ENCODE assay signal across 24 cellular contexts in genomic region chr17:21085707-21086106, GRCh38. TPM values are rescaled to one million over a fixed set of nuclear protein-coding genes. Genes with fewer than 3 reads are reported as not detected.
DNase-seq lines count a peak whose midpoint lies in the region; ATAC-seq and TF ChIP-seq lines count a peak whose summit lies in the region.
"Had no signal": no experiment of that assay in that cellular context is flagged by ENCODE, and none has a peak within 500 bp of the region (broad histone marks: within the 10 kb centered on the region; RNA-seq: fewer than 3 reads in every experiment).

No MANE protein-coding gene starts in this region.

- H3K14ac ChIP-seq in H9 (ENCODE audit: insufficient read depth, low read length) = no peak overlapping the region

- no peak overlapping the region for H3K9ac ChIP-seq in H9 (ENCODE audit: extremely low read depth, insufficient read length, low read length)
- H3K9ac ChIP-seq: BLaER1 treated with 17β-estradiol and CSF1 and Interleukin-3, amounts not matched to agents 10 nM and 100 nM had no signal

- H2BK20ac ChIP-seq in H9 (ENCODE audit: low read depth, low read length, poor library complexity, severe bottlenecking) = no peak overlapping the region

- no peaks in the 10 kb centered on the region for H3K79me1 ChIP-seq in H9 (ENCODE audit: insufficient read depth, low read depth, low read length, poor library complexity, severe bottlenecking)

- H2AK5ac ChIP-seq in H9 (ENCODE audit: insufficient read length, low read length) = no peak overlapping the region

- peaks cover 2% of the 10 kb centered on the region; the same call in 1 of the 2 replicates for H3K27me3 Mint-ChIP-seq in H9 (ENCODE audit: low read depth)
- peaks cover 12% of the 10 kb centered on the region for H3K27me3 Mint-ChIP-seq in dendritic cell treated with granulocyte-macrophage colony-stimulating factor and Interleukin-4, amounts not matched to agents 40 ng/mL and 50 ng/mL, for 4 days
- no peaks in the 10 kb centered on the region for H3K27me3 Mint-ChIP-seq in stimulated activated memory B cell treated with anti-CD40 and anti-IgM and Interleukin-4, amounts not matched to agents 10 μg/mL and 1 μg/mL and 100 μg/mL, for 72 hours

- intact Hi-C loops in dendritic cell treated with granulocyte-macrophage colony-stimulating factor and Interleukin-4, amounts not matched to agents 40 ng/mL and 50 ng/mL, for 4 days (cut with micrococcal nuclease) = no loop called here

- H3K36me3 ChIP-seq in DOHH2 (ENCODE audit: control insufficient read depth, low read length) = no peaks in the 10 kb centered on the region
- H3K36me3 ChIP-seq: BLaER1 treated with 17β-estradiol and CSF1 and Interleukin-3, amounts not matched to agents 10 nM and 100 nM had no signal

- TF ChIP-seq CTCF in DOHH2 (IDR thresholded peaks at IDR 0.05; ENCODE audit: low read depth, low read length, poor library complexity, severe bottlenecking) (no peak), H9 (conservative IDR thresholded peaks at IDR 0.05) (0 out of 3 replicates have a peak, but pooled peaks have one; percentile 10)

- H4K5ac ChIP-seq in H9 (ENCODE audit: insufficient read length, low read depth, low read length) = no peak overlapping the region

- peak overlapping the region; percentile 45 for H3K4me3 ChIP-seq in DOHH2 (ENCODE audit: low read length)
- H3K4me3 ChIP-seq: BLaER1 treated with 17β-estradiol and CSF1 and Interleukin-3, amounts not matched to agents 10 nM and 100 nM; PC-9; SJCRH30 had no signal

- no peaks in the 10 kb centered on the region; the same call in 1 of the 2 replicates for H3F3A ChIP-seq in DOHH2 (ENCODE audit: control insufficient read depth, insufficient read depth)

- H3T11ph ChIP-seq in H9 (ENCODE audit: low read length) = no peak overlapping the region

- no peak overlapping the region for H3K18ac ChIP-seq in H9 (ENCODE audit: insufficient read length, low read depth, low read length)

- H3K4me2 ChIP-seq in DOHH2 (ENCODE audit: low read length) (peak overlapping the region; percentile 43), H9 (ENCODE audit: insufficient read depth, insufficient read length, low read length) (no peak overlapping the region)
- H3K4me2 ChIP-seq: BLaER1 treated with 17β-estradiol and CSF1 and Interleukin-3, amounts not matched to agents 10 nM and 100 nM; PC-9 had no signal

- no peak overlapping the region for H3K4ac ChIP-seq in H9 (ENCODE audit: low read depth, low read length)

- no peak overlapping the region for H2BK12ac ChIP-seq in H9 (ENCODE audit: insufficient read length, low read depth, low read length)

- no peaks in the 10 kb centered on the region for H3K23me2 ChIP-seq in H9 (ENCODE audit: insufficient read length, low read depth, low read length, poor library complexity, severe bottlenecking)

- no peaks in the 10 kb centered on the region for H3K9me2 ChIP-seq in DOHH2 (replicated peaks; ENCODE audit: control insufficient read depth, low read length)

- H3K9me3 ChIP-seq in DOHH2 (ENCODE audit: control insufficient read depth, insufficient read depth, low read length) (peaks cover 10% of the 10 kb centered on the region), H9 (ENCODE audit: control insufficient read depth, low read depth, low read length) (no peaks in the 10 kb centered on the region)
- H3K9me3 ChIP-seq: Caco-2 had no signal

- H3K27ac ChIP-seq in DOHH2 (ENCODE audit: low read depth, low read length) (no peak overlapping the region), H9 (ENCODE audit: insufficient read length, low read depth, low read length) (no peak overlapping the region)
- H3K27ac ChIP-seq: BLaER1 treated with 17β-estradiol and CSF1 and Interleukin-3, amounts not matched to agents 10 nM and 100 nM; PC-9; SJCRH30 had no signal

- H3K4me3 Mint-ChIP-seq in H9 = no peak overlapping the region
- peak overlapping the region; percentile 64 for H3K4me3 Mint-ChIP-seq in dendritic cell treated with granulocyte-macrophage colony-stimulating factor and Interleukin-4, amounts not matched to agents 40 ng/mL and 50 ng/mL, for 4 days
- H3K4me3 Mint-ChIP-seq in stimulated activated memory B cell treated with anti-CD40 and anti-IgM and Interleukin-4, amounts not matched to agents 10 μg/mL and 1 μg/mL and 100 μg/mL, for 72 hours = peak overlapping the region; percentile 69

- no peak overlapping the region for H3K27ac Mint-ChIP-seq in H9
- H3K27ac Mint-ChIP-seq in dendritic cell treated with granulocyte-macrophage colony-stimulating factor and Interleukin-4, amounts not matched to agents 40 ng/mL and 50 ng/mL, for 4 days = no peak overlapping the region
- no peak overlapping the region for H3K27ac Mint-ChIP-seq in stimulated activated memory B cell treated with anti-CD40 and anti-IgM and Interleukin-4, amounts not matched to agents 10 μg/mL and 1 μg/mL and 100 μg/mL, for 72 hours

- no peak for ATAC-seq in stimulated activated memory B cell treated with anti-CD40 and anti-IgM and Interleukin-4, amounts not matched to agents 10 μg/mL and 1 μg/mL and 100 μg/mL, for 72 hours
- ATAC-seq in GM18861 (IDR thresholded peaks at IDR 0.05; ENCODE audit: unreplicated experiment) (no peak), GM19397 (IDR thresholded peaks at IDR 0.05; ENCODE audit: unreplicated experiment) (no peak), GM18858 (IDR thresholded peaks at IDR 0.05; ENCODE audit: unreplicated experiment) (no peak)
- ATAC-seq: HCT116, Right ventricle myocardium inferior, SK-N-SH treated with all-trans-retinoic acid at 6 μM for 48 hours had no signal

- no peaks in the 10 kb centered on the region for H4K20me1 ChIP-seq in DOHH2 (ENCODE audit: control insufficient read depth, insufficient read depth, low read depth, low read length)
- no peaks in the 10 kb centered on the region for H4K20me1 ChIP-seq in H9 (ENCODE audit: control insufficient read depth, insufficient read depth, insufficient read length)
- H4K20me1 ChIP-seq: BLaER1 treated with 17β-estradiol and CSF1 and Interleukin-3, amounts not matched to agents 10 nM and 100 nM had no signal

- no peak overlapping the region for H4K8ac ChIP-seq in H9 (replicated peaks; ENCODE audit: insufficient read length, low read depth, low read length)

- H3K36me3 Mint-ChIP-seq in H9 (ENCODE audit: insufficient read depth in 1 of 3, low read depth in 3 of 3) = peaks cover 0 to 17% (median 2%) of the 10 kb centered on the region in 3 experiments; a peak in 4 of 7 replicates
- H3K36me3 Mint-ChIP-seq in dendritic cell treated with granulocyte-macrophage colony-stimulating factor and Interleukin-4, amounts not matched to agents 40 ng/mL and 50 ng/mL, for 4 days (ENCODE audit: low read depth) = no peaks in the 10 kb centered on the region
- no peaks in the 10 kb centered on the region for H3K36me3 Mint-ChIP-seq in stimulated activated memory B cell treated with anti-CD40 and anti-IgM and Interleukin-4, amounts not matched to agents 10 μg/mL and 1 μg/mL and 100 μg/mL, for 72 hours
- H3K36me3 Mint-ChIP-seq: CD4-positive, alpha-beta memory T cell had no signal

- H3K9me3 Mint-ChIP-seq in H9 = peaks cover 18 to 19% of the 10 kb centered on the region in 2 experiments; a peak in 4 of 5 replicates
- no peaks in the 10 kb centered on the region for H3K9me3 Mint-ChIP-seq in dendritic cell treated with granulocyte-macrophage colony-stimulating factor and Interleukin-4, amounts not matched to agents 40 ng/mL and 50 ng/mL, for 4 days
- peaks cover 5% of the 10 kb centered on the region for H3K9me3 Mint-ChIP-seq in stimulated activated memory B cell treated with anti-CD40 and anti-IgM and Interleukin-4, amounts not matched to agents 10 μg/mL and 1 μg/mL and 100 μg/mL, for 72 hours

- H3K4me1 ChIP-seq in DOHH2 (ENCODE audit: control insufficient read depth, low read length) = peaks cover 41% of the 10 kb centered on the region
- H3K4me1 ChIP-seq in H9 (ENCODE audit: insufficient read depth, low read length) = no peaks in the 10 kb centered on the region

- H3K56ac ChIP-seq in H9 (ENCODE audit: insufficient read length, low read depth, low read length) = no peak overlapping the region

- peaks cover 8 to 10% of the 10 kb centered on the region in 2 experiments; a peak in 3 of 4 replicates for H3K4me1 Mint-ChIP-seq in H9
- H3K4me1 Mint-ChIP-seq in dendritic cell treated with granulocyte-macrophage colony-stimulating factor and Interleukin-4, amounts not matched to agents 40 ng/mL and 50 ng/mL, for 4 days (ENCODE audit: low read depth) = no peaks in the 10 kb centered on the region
- peaks cover 21% of the 10 kb centered on the region for H3K4me1 Mint-ChIP-seq in stimulated activated memory B cell treated with anti-CD40 and anti-IgM and Interleukin-4, amounts not matched to agents 10 μg/mL and 1 μg/mL and 100 μg/mL, for 72 hours
- H3K4me1 Mint-ChIP-seq: CD4-positive, alpha-beta memory T cell had no signal

- H3K27me3 ChIP-seq in DOHH2 (ENCODE audit: control insufficient read depth, low read length) (no peaks in the 10 kb centered on the region), H9 (ENCODE audit: insufficient read depth, low read length) (no peaks in the 10 kb centered on the region)
- H3K27me3 ChIP-seq: BLaER1 treated with 17β-estradiol and CSF1 and Interleukin-3, amounts not matched to agents 10 nM and 100 nM; SJCRH30 had no signal

- H4K91ac ChIP-seq in H9 (ENCODE audit: insufficient read length, low read depth, low read length) = no peak overlapping the region

- H2BK15ac ChIP-seq in H9 (ENCODE audit: low read depth, low read length) = no peak overlapping the region

- H2BK120ac ChIP-seq in H9 (ENCODE audit: low read depth, low read length, poor library complexity, severe bottlenecking) = no peak overlapping the region

- no peak overlapping the region for H3K23ac ChIP-seq in H9 (ENCODE audit: insufficient read length, low read depth, low read length)

- H2AFZ ChIP-seq in H9 (ENCODE audit: low read length) = no peak overlapping the region
- H2AFZ ChIP-seq: PC-9 had no signal

- peak; percentile 62 for DNase-seq in H9
- DNase-seq: Caco-2; CD4-positive, alpha-beta memory T cell; GOT3; NCI-H1048; NCI-H1417; NCI-H1694; NCI-H2029 treated with DMSO at 0.1 percent for 48 hours; NCI-H446 treated with DMSO at 0.1 percent for 48 hours; NCI-H526; NCI-H82; NK-92 treated with Interleukin-12 subunit alpha and Interleukin-12 subunit beta, amount 100 ng/mL, for 24 hours; PC-9; SJCRH30 had no signal

- no peak overlapping the region for H2BK5ac ChIP-seq in H9 (ENCODE audit: insufficient read length, low read length)

- H3K79me2 ChIP-seq in DOHH2 (ENCODE audit: control insufficient read depth, low read length) (no peaks in the 10 kb centered on the region), H9 (ENCODE audit: insufficient read depth, low read length) (no peaks in the 10 kb centered on the region)

- no CpG with 5 or more reads among the region's 32 CpGs for WGBS in H9 (ENCODE audit: extremely low coverage, insufficient read length, low lambda C conversion rate)

RNA-seq across cellular contexts. Expression of gene DHRS7B, which starts 41.1 kb away (rescaled TPM):
- total RNA-seq in H9 (2021) = 17.2 and 20.3 TPM in 2 replicates

RNA-seq across cellular contexts. Expression of gene USP22, which starts 42.9 kb away (rescaled TPM):
- 345 and 351 TPM in 2 replicates for total RNA-seq in H9 (2021)

Comparison
In these comparisons a context has a peak if more than half of its experiments do, and no peak if none do; other contexts are left out.
1. H3K4me3 Mint-ChIP-seq: peak in dendritic cell treated with granulocyte-macrophage colony-stimulating factor and Interleukin-4, amounts not matched to agents 40 ng/mL and 50 ng/mL, for 4 days (single experiment) and stimulated activated memory B cell treated with anti-CD40 and anti-IgM and Interleukin-4, amounts not matched to agents 10 μg/mL and 1 μg/mL and 100 μg/mL, for 72 hours (single experiment); none in H9 (0 of 2).